20 cellular contexts compared by ENCODE assay signal in genomic region chr7:26436996-26437547, GRCh38.
DNase-seq lines count a peak whose midpoint lies in the region; ATAC-seq, FAIRE-seq and TF ChIP-seq lines count a peak whose summit lies in the region.
"Had no signal": no experiment of that assay in that cellular context is flagged by ENCODE, and none has a peak within 500 bp of the region (broad histone marks: within the 10 kb centered on the region; RNA-seq: fewer than 3 reads in every experiment).

No MANE protein-coding gene starts in this region.

- no peaks in the 10 kb centered on the region for H3K36me3 Mint-ChIP-seq in GM23338 (ENCODE audit: low read depth)
- H3K36me3 Mint-ChIP-seq in brain, result no peaks in the 10 kb centered on the region
- H3K36me3 Mint-ChIP-seq in neural progenitor cell, result peaks cover 17% of the 10 kb centered on the region
- no peaks in the 10 kb centered on the region for H3K36me3 Mint-ChIP-seq in stimulated activated naive B cell treated with anti-CD40 and anti-IgM and Interleukin-4, amounts not matched to agents 10 μg/mL and 1 μg/mL and 100 μg/mL, for 72 hours
- H3K36me3 Mint-ChIP-seq: activated CD8-positive, alpha-beta memory T cell treated with anti-CD3 and anti-CD28 coated beads, Interleukin-2, amount 10 ng/mL, durations not matched to agents 7 days and 5 days; CD14-positive monocyte had no signal

- H3K4me3 Mint-ChIP-seq in GM23338 (no peak overlapping the region), brain (no peak overlapping the region), neural progenitor cell (peak overlapping the region; percentile 24)
- H3K4me3 Mint-ChIP-seq in stimulated activated naive B cell treated with anti-CD40 and anti-IgM and Interleukin-4, amounts not matched to agents 10 μg/mL and 1 μg/mL and 100 μg/mL, for 72 hours, result no peak overlapping the region
- H3K4me3 Mint-ChIP-seq: activated CD4-positive, alpha-beta T cell treated with anti-CD3 and anti-CD28 coated beads, Interleukin-2, amount 10 ng/mL, durations not matched to agents 24 days and 14 days; activated CD8-positive, alpha-beta memory T cell treated with anti-CD3 and anti-CD28 coated beads, Interleukin-2, amount 10 ng/mL, durations not matched to agents 7 days and 5 days; activated naive CD4-positive, alpha-beta T cell treated with anti-CD3 and anti-CD28 coated beads for 36 hours; activated T-cell treated with anti-CD3 and anti-CD28 coated beads, Interleukin-2, amount 50 U/mL, for 72 hours; CD14-positive monocyte; T-helper 17 cell had no signal

- H3K9ac ChIP-seq in neural progenitor cell, result no peak overlapping the region

- no peaks in the 10 kb centered on the region for H3K9me3 ChIP-seq in neural progenitor cell (ENCODE audit: low read depth)
- H3K9me3 ChIP-seq: transverse colon had no signal

- H3K4me3 ChIP-seq in GM23338 (no peak overlapping the region), neural progenitor cell (no peak overlapping the region)
- H3K4me3 ChIP-seq: cardiac muscle cell, lung, transverse colon had no signal

- no peaks in the 10 kb centered on the region for H3K79me2 ChIP-seq in GM23338 (replicated peaks; ENCODE audit: insufficient read depth)
- no peaks in the 10 kb centered on the region for H3K79me2 ChIP-seq in neural progenitor cell (ENCODE audit: low read depth)

- no peaks in the 10 kb centered on the region for H4K20me1 ChIP-seq in GM23338 (replicated peaks; ENCODE audit: insufficient read depth)
- H4K20me1 ChIP-seq in neural progenitor cell (ENCODE audit: low read depth), result no peaks in the 10 kb centered on the region

- H3K27me3 Mint-ChIP-seq in GM23338 (ENCODE audit: insufficient read depth, low read depth, poor library complexity) (peaks cover 4% of the 10 kb centered on the region), brain (peaks cover 5% of the 10 kb centered on the region), neural progenitor cell (ENCODE audit: insufficient read depth, low read depth) (peaks cover 5% of the 10 kb centered on the region)
- no peaks in the 10 kb centered on the region for H3K27me3 Mint-ChIP-seq in stimulated activated naive B cell treated with anti-CD40 and anti-IgM and Interleukin-4, amounts not matched to agents 10 μg/mL and 1 μg/mL and 100 μg/mL, for 72 hours

- H3K27ac ChIP-seq in GM23338 (ENCODE audit: low read depth) (no peak overlapping the region), neural progenitor cell (no peak overlapping the region)
- H3K27ac ChIP-seq: cardiac muscle cell, transverse colon had no signal

- H3K4me1 ChIP-seq in GM23338 (ENCODE audit: insufficient read depth) (peaks cover 14% of the 10 kb centered on the region), neural progenitor cell (peaks cover 44% of the 10 kb centered on the region)
- H3K4me1 ChIP-seq: transverse colon had no signal

- TF ChIP-seq CTCF in GM23338 (conservative IDR thresholded peaks at IDR 0.05; ENCODE audit: low read depth in 2 of 2), result no peak
- no peak for TF ChIP-seq CTCF in brain (conservative IDR thresholded peaks at IDR 0.05)
- TF ChIP-seq CTCF in neural progenitor cell (IDR thresholded peaks at IDR 0.05), result no peak

- no peak for FAIRE-seq in RCC 7860 (lab: Jason Lieb, UNC)
- FAIRE-seq: D721Med, GM19239 had no signal

- ATAC-seq in GM23338, result no peak
- ATAC-seq in stimulated activated naive B cell treated with anti-CD40 and anti-IgM and Interleukin-4, amounts not matched to agents 10 μg/mL and 1 μg/mL and 100 μg/mL, for 72 hours (replicated peaks), result no peak
- ATAC-seq: activated CD8-positive, alpha-beta memory T cell treated with anti-CD3 and anti-CD28 coated beads, Interleukin-2, amount 10 ng/mL, durations not matched to agents 7 days and 5 days; activated T-cell treated with anti-CD3 and anti-CD28 coated beads, Interleukin-2, amount 50 U/mL, for 72 hours; T-helper 17 cell had no signal

- peak overlapping the region; percentile 24; the same call in 1 of the 2 replicates for H2AFZ ChIP-seq in GM23338
- H2AFZ ChIP-seq in neural progenitor cell (replicated peaks), result no peak overlapping the region

- H3K36me3 ChIP-seq in GM23338 (ENCODE audit: insufficient read depth), result no peaks in the 10 kb centered on the region
- H3K36me3 ChIP-seq in neural progenitor cell, result no peaks in the 10 kb centered on the region
- H3K36me3 ChIP-seq: cardiac muscle cell, transverse colon had no signal

- peaks cover 24% of the 10 kb centered on the region for H3K4me1 Mint-ChIP-seq in GM23338
- H3K4me1 Mint-ChIP-seq in brain, result peaks cover 55% of the 10 kb centered on the region
- H3K4me1 Mint-ChIP-seq in neural progenitor cell, result peaks cover 55% of the 10 kb centered on the region
- H3K4me1 Mint-ChIP-seq in stimulated activated naive B cell treated with anti-CD40 and anti-IgM and Interleukin-4, amounts not matched to agents 10 μg/mL and 1 μg/mL and 100 μg/mL, for 72 hours, result no peaks in the 10 kb centered on the region
- H3K4me1 Mint-ChIP-seq: activated CD4-positive, alpha-beta T cell treated with anti-CD3 and anti-CD28 coated beads, Interleukin-2, amount 10 ng/mL, durations not matched to agents 24 days and 14 days; activated CD8-positive, alpha-beta memory T cell treated with anti-CD3 and anti-CD28 coated beads, Interleukin-2, amount 10 ng/mL, durations not matched to agents 7 days and 5 days; CD14-positive monocyte; T-helper 17 cell had no signal

- 0 out of 2 replicates have a peak overlapping the region, but pooled peaks have one; percentile 11 for H3K27ac Mint-ChIP-seq in GM23338
- peak overlapping the region in 4 of 5 experiments; percentile 4 to 68 (median 24) for H3K27ac Mint-ChIP-seq in brain
- H3K27ac Mint-ChIP-seq in neural progenitor cell, result peak overlapping the region; percentile 89
- H3K27ac Mint-ChIP-seq in stimulated activated naive B cell treated with anti-CD40 and anti-IgM and Interleukin-4, amounts not matched to agents 10 μg/mL and 1 μg/mL and 100 μg/mL, for 72 hours, result no peak overlapping the region
- H3K27ac Mint-ChIP-seq: activated CD4-positive, alpha-beta T cell treated with anti-CD3 and anti-CD28 coated beads, Interleukin-2, amount 10 ng/mL, durations not matched to agents 24 days and 14 days; activated CD8-positive, alpha-beta memory T cell treated with anti-CD3 and anti-CD28 coated beads, Interleukin-2, amount 10 ng/mL, durations not matched to agents 7 days and 5 days; activated naive CD4-positive, alpha-beta T cell treated with anti-CD3 and anti-CD28 coated beads for 36 hours; activated T-cell treated with anti-CD3 and anti-CD28 coated beads, Interleukin-2, amount 50 U/mL, for 72 hours; T-helper 17 cell had no signal

- H3F3A ChIP-seq in GM23338 (replicated peaks; ENCODE audit: low read depth) (no peaks in the 10 kb centered on the region), neural progenitor cell (ENCODE audit: low read depth) (peaks cover 27% of the 10 kb centered on the region)

- H3K27me3 ChIP-seq in GM23338 (ENCODE audit: insufficient read depth) (no peaks in the 10 kb centered on the region), neural progenitor cell (no peaks in the 10 kb centered on the region)
- H3K27me3 ChIP-seq: cardiac muscle cell, transverse colon had no signal

- H3K4me2 ChIP-seq in GM23338 (no peak overlapping the region), neural progenitor cell (no peak overlapping the region)

- no peaks in the 10 kb centered on the region; the same call in 2 of the 3 replicates for H3K9me3 Mint-ChIP-seq in GM23338
- H3K9me3 Mint-ChIP-seq in brain, result peaks cover 0 to 4% (median 0%) of the 10 kb centered on the region in 5 experiments
- H3K9me3 Mint-ChIP-seq in neural progenitor cell, result peaks cover 26% of the 10 kb centered on the region
- no peaks in the 10 kb centered on the region for H3K9me3 Mint-ChIP-seq in stimulated activated naive B cell treated with anti-CD40 and anti-IgM and Interleukin-4, amounts not matched to agents 10 μg/mL and 1 μg/mL and 100 μg/mL, for 72 hours
- H3K9me3 Mint-ChIP-seq: activated CD4-positive, alpha-beta T cell treated with anti-CD3 and anti-CD28 coated beads, Interleukin-2, amount 10 ng/mL, durations not matched to agents 24 days and 14 days; activated naive CD4-positive, alpha-beta T cell treated with anti-CD3 and anti-CD28 coated beads for 36 hours; activated T-cell treated with anti-CD3 and anti-CD28 coated beads, Interleukin-2, amount 50 U/mL, for 72 hours had no signal

- peaks cover 8% of the 10 kb centered on the region for H3K9me2 ChIP-seq in GM23338 (ENCODE audit: insufficient read depth)

- DNase-seq in GM23338 (ENCODE audit: low spot score) (no peak), NCI-H146 (lab: John Stamatoyannopoulos, UW) (peak; percentile 72), neural progenitor cell (ENCODE audit: low spot score) (no peak), RCC 7860 (ENCODE audit: low spot score) (no peak), SK-N-DZ (ENCODE audit: low spot score) (no peak)
- DNase-seq in stimulated activated naive B cell treated with anti-CD40 and anti-IgM and Interleukin-4, amounts not matched to agents 10 μg/mL and 1 μg/mL and 100 μg/mL, for 72 hours, result no peak
- DNase-seq: activated CD4-positive, alpha-beta T cell treated with anti-CD3 and anti-CD28 coated beads, Interleukin-2, amount 10 ng/mL, durations not matched to agents 24 days and 14 days; activated CD8-positive, alpha-beta memory T cell treated with anti-CD3 and anti-CD28 coated beads, Interleukin-2, amount 10 ng/mL, durations not matched to agents 7 days and 5 days; activated naive CD4-positive, alpha-beta T cell treated with anti-CD3 and anti-CD28 coated beads for 36 hours; activated T-cell treated with anti-CD3 and anti-CD28 coated beads, Interleukin-2, amount 50 U/mL, for 72 hours; NCI-H2029 treated with DMSO at 0.1 percent for 48 hours; NCI-H446 treated with DMSO at 0.1 percent for 48 hours; T-helper 17 cell; transverse colon had no signal

TF ChIP-seq in GM23338, 12 proteins besides CTCF, POLR2A, EP300 and RAD21 (continues in another document):
- TF ChIP-seq CREB1 (CRISPR knock-in tag; IDR thresholded peaks at IDR 0.05; ENCODE audit: low read depth), result no peak
- no peak for TF ChIP-seq ETS1 (IDR thresholded peaks at IDR 0.05)
